In genomic region chr2:1367584-1367983, GRCh38 we compare ENCODE assay signal across 32 cellular contexts. TPM values are rescaled to one million over a fixed set of nuclear protein-coding genes. Genes with fewer than 3 reads are reported as not detected.
"Had no signal": no experiment of that assay in that cellular context is flagged by ENCODE, and none has a peak within 500 bp of the region (broad histone marks: within the 10 kb centered on the region; RNA-seq: fewer than 3 reads in every experiment).

No MANE protein-coding gene starts in this region.

- H3K4me1 ChIP-seq: ascending aorta, breast epithelium had no signal

- DNase-seq: activated CD4-positive, alpha-beta memory T cell treated with anti-CD3 and anti-CD28 coated beads, Interleukin-2, amount 10 ng/mL, durations not matched to agents 7 days and 5 days; activated CD4-positive, alpha-beta T cell treated with anti-CD3 and anti-CD28 coated beads for 1 hour; activated CD4-positive, alpha-beta T cell treated with anti-CD3 and anti-CD28 coated beads for 36 hours; activated CD4-positive, alpha-beta T cell treated with anti-CD3 and anti-CD28 coated beads for 48 hours; activated CD4-positive, alpha-beta T cell treated with anti-CD3 and anti-CD28 coated beads, Interleukin-2, amount 10 ng/mL, durations not matched to agents 7 days and 5 days; activated CD4-positive, alpha-beta T cell treated with anti-CD3 and anti-CD28 coated beads, Interleukin-2, amount 50 U/mL, for 48 hours; activated CD4-positive, CD25-positive, alpha-beta regulatory T cell; activated CD8-positive, alpha-beta memory T cell treated with anti-CD3 and anti-CD28 coated beads for 24 hours; activated CD8-positive, alpha-beta memory T cell treated with anti-CD3 and anti-CD28 coated beads, Interleukin-2, amount 10 ng/mL, durations not matched to agents 7 days and 5 days; activated CD8-positive, alpha-beta memory T cell treated with anti-CD3 and anti-CD28 coated beads, Interleukin-2, amount 50 U/mL, for 48 hours; activated CD8-positive, alpha-beta T cell treated with anti-CD3 and anti-CD28 coated beads, Interleukin-2, amount 10 ng/mL, durations not matched to agents 7 days and 5 days; activated effector memory CD4-positive, alpha-beta T cell treated with Interleukin-2 at 50 U/mL for 16 hours; activated gamma-delta T cell; activated naive CD4-positive, alpha-beta T cell treated with anti-CD3 and anti-CD28 coated beads, Interleukin-2, amount 10 ng/mL, durations not matched to agents 7 days and 5 days; activated naive CD4-positive, alpha-beta T cell treated with Interleukin-2 at 50 U/mL for 16 hours; activated naive CD8-positive, alpha-beta T cell treated with anti-CD3 and anti-CD28 coated beads, Interleukin-2, amount 10 ng/mL, durations not matched to agents 7 days and 5 days; activated naive CD8-positive, alpha-beta T cell treated with anti-CD3 and anti-CD28 coated beads, Interleukin-2, amount 50 U/mL, for 24 hours; activated T-cell treated with anti-CD3 and anti-CD28 coated beads, Interleukin-2, amount 50 U/mL, for 24 hours; activated T-cell treated with anti-CD3 and anti-CD28 coated beads, Interleukin-2, amount 50 U/mL, for 48 hours; amygdala; anterior cingulate cortex; brain microvascular endothelial cell; central memory CD4-positive, alpha-beta T cell; T-cell; T-helper 17 cell; WERI-Rb-1 had no signal

- H3K27ac ChIP-seq: ascending aorta, brain microvascular endothelial cell, WERI-Rb-1 had no signal

- H3K27me3 ChIP-seq: ascending aorta, brain microvascular endothelial cell, breast epithelium had no signal

- H3K9me3 ChIP-seq: ascending aorta, breast epithelium had no signal

- H3K36me3 ChIP-seq: ascending aorta, brain microvascular endothelial cell, breast epithelium, WERI-Rb-1 had no signal

- H3K4me3 ChIP-seq: ascending aorta, breast epithelium had no signal

- ATAC-seq: activated CD4-positive, alpha-beta T cell treated with anti-CD3 and anti-CD28 coated beads for 36 hours; activated CD4-positive, CD25-positive, alpha-beta regulatory T cell treated with anti-CD3 and anti-CD28 coated beads, Interleukin-2, amount 50 U/mL, for 24 hours; activated CD8-positive, alpha-beta memory T cell treated with anti-CD3 and anti-CD28 coated beads, Interleukin-2, amount 10 ng/mL, durations not matched to agents 7 days and 5 days; activated CD8-positive, alpha-beta T cell treated with anti-CD3 and anti-CD28 coated beads, Interleukin-2, amount 10 ng/mL, durations not matched to agents 7 days and 5 days; activated naive CD8-positive, alpha-beta T cell treated with anti-CD3 and anti-CD28 coated beads, Interleukin-2, amount 50 U/mL, for 24 hours; T-cell; T-helper 17 cell; WTC11 had no signal

RNA-seq across cellular contexts. Expression of gene TPO, which starts 45.7 kb away (rescaled TPM):
- total RNA-seq: activated CD4-positive, alpha-beta T cell treated with anti-CD3 and anti-CD28 coated beads for 36 hours; activated CD8-positive, alpha-beta T cell treated with anti-CD3 and anti-CD28 coated beads, Interleukin-2, amount 10 ng/mL, durations not matched to agents 7 days and 5 days; activated naive CD8-positive, alpha-beta T cell treated with anti-CD3 and anti-CD28 coated beads, Interleukin-2, amount 10 ng/mL, durations not matched to agents 7 days and 5 days; activated T-helper 2 cell treated with anti-CD3 and anti-CD28 coated beads, Interferon-gamma antibody, Interleukin-2, Interleukin-4, amounts not matched to agents 10 μg/mL and 5 μg/mL and 100 μg/mL, durations not matched to agents 14 hours and 24 hours and 36 hours; T-helper 1 cell treated with Interleukin-12 subunit alpha and Interleukin-12 subunit beta and Interleukin-4 antibody, amounts not matched to agents 30 ng/mL and 1 ng/mL, for 36 hours; WTC11 had no signal
